In the genomic region with DNA sequence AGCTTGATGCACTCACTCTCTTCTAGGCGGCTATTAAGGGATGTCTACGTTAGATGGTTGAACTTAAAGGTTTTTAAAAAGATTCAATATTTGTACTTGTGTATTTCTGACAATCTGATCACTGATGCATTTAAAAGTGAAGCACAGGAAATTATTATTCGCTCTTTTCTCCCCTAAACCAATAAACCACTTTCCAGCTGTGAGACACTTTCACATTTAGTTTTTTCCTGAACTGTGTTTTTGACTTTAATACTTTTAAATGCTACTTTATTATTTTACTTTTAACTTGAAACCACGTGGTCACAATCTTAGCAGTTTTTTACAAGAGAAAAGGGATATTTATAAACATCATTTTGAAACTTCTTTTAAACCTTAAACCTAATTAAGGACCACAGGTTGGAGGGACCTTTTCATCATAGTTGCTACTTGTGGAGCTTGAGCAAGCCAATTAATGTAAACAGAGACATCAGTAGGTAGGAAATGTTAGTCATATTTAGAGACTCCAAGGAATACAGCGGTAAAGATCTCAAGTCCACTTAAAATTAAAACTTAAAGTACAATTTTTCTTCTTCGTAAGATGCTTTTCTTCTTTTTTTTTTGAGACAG, we compare ENCODE assay signal across 27 cellular contexts. TPM values are rescaled to one million over a fixed set of nuclear protein-coding genes. Genes with fewer than 3 reads are reported as not detected.
DNase-seq lines count a peak whose midpoint lies in the region; ATAC-seq, FAIRE-seq and TF ChIP-seq lines count a peak whose summit lies in the region.
"Had no signal": no experiment of that assay in that cellular context is flagged by ENCODE, and none has a peak within 500 bp of the region (broad histone marks: within the 10 kb centered on the region; RNA-seq: fewer than 3 reads in every experiment).

No MANE protein-coding gene starts in this region.

- intact Hi-C loops in GM12878 (cut with micrococcal nuclease; ENCODE audit: unreplicated experiment) = loop anchor here (5.0 kb wide), 1 partner anchor 38 kb away; no protein-coding TSS in a partner anchor
- intact Hi-C loops in pancreas (cut with DNase I) = no loop called here

- H3K4me3 ChIP-seq in HEK293 (ENCODE audit: low read depth, low read length) = no peak overlapping the region
- H3K4me3 ChIP-seq in GM12878 = no peak overlapping the region
- H3K4me3 ChIP-seq in pancreas = no peak overlapping the region
- H3K4me3 ChIP-seq: ascending aorta, heart right ventricle, left lung, ovary, right lobe of liver, upper lobe of left lung had no signal

- DNase-seq in activated CD8-positive, alpha-beta memory T cell treated with anti-CD3 and anti-CD28 coated beads, Interleukin-2, amount 10 ng/mL, durations not matched to agents 7 days and 5 days = no peak
- no peak for DNase-seq in activated CD8-positive, alpha-beta memory T cell treated with anti-CD3 and anti-CD28 coated beads, Interleukin-2, amount 50 U/mL, for 48 hours
- DNase-seq in GM12878 (ENCODE audit: low read depth, low spot score) (no peak), pancreas (no peak), NCI-H226 (no peak), KBM-7 (no peak), CD1c-positive myeloid dendritic cell (ENCODE audit: extremely low spot score) (no peak)
- DNase-seq: activated CD4-positive, alpha-beta T cell treated with anti-CD3 and anti-CD28 coated beads for 1 hour; activated CD8-positive, alpha-beta memory T cell treated with anti-CD3 and anti-CD28 coated beads, Interleukin-2, amount 50 U/mL, for 4 hours; activated gamma-delta T cell treated with Interleukin-2 at 50 U/mL for 16 hours; central memory CD4-positive, alpha-beta T cell; GDM1; heart right ventricle; left lung; MV-4-11; naive thymus-derived CD8-positive, alpha-beta T cell; NCI-H1694; NCI-H774; ovary; right lobe of liver; upper lobe of left lung had no signal

- no peaks in the 10 kb centered on the region for H3K9me3 Mint-ChIP-seq in activated CD8-positive, alpha-beta memory T cell treated with anti-CD3 and anti-CD28 coated beads, Interleukin-2, amount 10 ng/mL, durations not matched to agents 7 days and 5 days (ENCODE audit: low read depth)
- H3K9me3 Mint-ChIP-seq: mesothelial cell of epicardium; naive thymus-derived CD8-positive, alpha-beta T cell had no signal

- H3K4me1 ChIP-seq in HEK293 (ENCODE audit: control insufficient read depth, insufficient read depth, low read length) = peaks cover 12% of the 10 kb centered on the region; the same call in 1 of the 2 replicates
- peaks cover 7% of the 10 kb centered on the region; the same call in 1 of the 2 replicates for H3K4me1 ChIP-seq in GM12878 (ENCODE audit: control insufficient read depth, insufficient read depth, low read length)
- peaks cover 8 to 24% (median 11%) of the 10 kb centered on the region in 3 donors for H3K4me1 ChIP-seq in pancreas

- H3K27me3 Mint-ChIP-seq in activated CD8-positive, alpha-beta memory T cell treated with anti-CD3 and anti-CD28 coated beads, Interleukin-2, amount 10 ng/mL, durations not matched to agents 7 days and 5 days = no peaks in the 10 kb centered on the region
- H3K27me3 Mint-ChIP-seq: naive thymus-derived CD8-positive, alpha-beta T cell had no signal

- no peak for TF ChIP-seq EP300 in GM12878 (IDR thresholded peaks at IDR 0.05; ENCODE audit: borderline replicate concordance in 1 of 2, control insufficient read depth in 1 of 2, low read depth in 2 of 2, low read length in 2 of 2)

- H3K27me3 ChIP-seq in GM12878 (replicated peaks in 1 of 2; ENCODE audit: control insufficient read depth in 2 of 2, insufficient read depth in 2 of 2, low read length in 1 of 2) (no peaks in the 10 kb centered on the region), pancreas (no peaks in the 10 kb centered on the region)
- H3K27me3 ChIP-seq: ascending aorta, heart right ventricle, left lung, ovary, right lobe of liver, upper lobe of left lung had no signal

- peak overlapping the region; percentile 30; the same call in 1 of the 2 replicates for H3K4me2 ChIP-seq in GM12878 (ENCODE audit: control insufficient read depth, insufficient read depth)

- peak; percentile 61 for FAIRE-seq in GM12878 (lab: Jason Lieb, UNC)
- peak; percentile 34 for FAIRE-seq in pancreas (lab: Jason Lieb, UNC)

- POLR2A ChIA-PET in HEK293 (lab: Yijun Ruan, JAX) (interaction anchor here (1.1 kb wide), 1 partner anchor 9 kb away, joined by 4 read pairs; a partner anchor contains a TSS), GM12878 (lab: Charles Lee) (interaction anchor here (1.0 to 1.5 kb wide), 2 partner anchors 9 to 30 kb away, joined by 3 to 4 read pairs; a partner anchor contains a TSS)

- no peak for TF ChIP-seq RAD21 in GM12878 (IDR thresholded peaks at IDR 0.05; ENCODE audit: insufficient read depth, low read depth, low read length)

- 17% methylated on average over 6 of the region's 6 CpGs for WGBS in GM12878 (ENCODE audit: insufficient coverage, insufficient replicate concordance, low lambda C conversion rate, missing lambda C conversion rate)
- 87 to 91% methylated on average over 6 of the region's 6 CpGs for WGBS in pancreas, 2 donors

- no peak overlapping the region for H3K9ac ChIP-seq in GM12878 (ENCODE audit: control insufficient read depth, insufficient read depth, low read length)

- H2AFZ ChIP-seq in GM12878 (ENCODE audit: control insufficient read depth, low read depth, low read length) = no peak overlapping the region

- H3K36me3 ChIP-seq in HEK293 (ENCODE audit: control insufficient read depth in 2 of 2, insufficient read depth in 1 of 2, low read length in 2 of 2) (peaks cover 83 to 87% of the 10 kb centered on the region in 2 experiments), GM12878 (ENCODE audit: control insufficient read depth in 2 of 2, insufficient read depth in 2 of 2, low read length in 1 of 2) (peaks cover 5 to 36% of the 10 kb centered on the region in 2 experiments), pancreas (peaks cover 0 to 45% (median 27%) of the 10 kb centered on the region in 3 donors)
- H3K36me3 ChIP-seq: ovary had no signal

- H3K27ac ChIP-seq in HEK293 (ENCODE audit: extremely low read depth, low read depth, low read length) (no peak overlapping the region), GM12878 (ENCODE audit: control insufficient read depth, insufficient read depth) (0 out of 2 replicates have a peak overlapping the region, but pooled peaks have one; percentile 13), pancreas (no peak overlapping the region)
- H3K27ac ChIP-seq: ascending aorta, C4-2B, epithelial cell of prostate, heart right ventricle, left lung, ovary, right lobe of liver, upper lobe of left lung had no signal

- no peaks in the 10 kb centered on the region for H3K9me3 ChIP-seq in HEK293 (ENCODE audit: control insufficient read depth, insufficient read depth, low read depth, low read length)
- H3K9me3 ChIP-seq in GM12878 (replicated peaks; ENCODE audit: control insufficient read depth, insufficient read depth, low read length) = no peaks in the 10 kb centered on the region
- no peaks in the 10 kb centered on the region for H3K9me3 ChIP-seq in pancreas
- H3K9me3 ChIP-seq: ascending aorta, heart right ventricle, left lung, ovary, right lobe of liver, upper lobe of left lung had no signal

- H3K4me3 Mint-ChIP-seq in activated CD8-positive, alpha-beta memory T cell treated with anti-CD3 and anti-CD28 coated beads, Interleukin-2, amount 10 ng/mL, durations not matched to agents 7 days and 5 days = no peak overlapping the region
- H3K4me3 Mint-ChIP-seq: mesothelial cell of epicardium; naive thymus-derived CD8-positive, alpha-beta T cell had no signal

- BruUV-seq in GM12878 (replicated peaks; lab: Mats Ljungman, UMichigan) = TSS peak; percentile 12

- CTCF ChIA-PET in activated CD8-positive, alpha-beta memory T cell treated with anti-CD3 and anti-CD28 coated beads, Interleukin-2, amount 10 ng/mL, durations not matched to agents 7 days and 5 days (lab: Charles Lee) = interaction anchor here (0.7 to 1.5 kb wide), 3 partner anchors 32 to 91 kb away, joined by 3 to 4 read pairs (median 3); no protein-coding TSS in a partner anchor
- CTCF ChIA-PET in HEK293 (lab: Yijun Ruan, JAX) = interaction anchor here (1.7 kb wide), 1 partner anchor 18 kb away, joined by 7 read pairs; no protein-coding TSS in a partner anchor
- CTCF ChIA-PET in GM12878 (lab: Yijun Ruan, JAX) = interaction anchor here (1.2 to 1.4 kb wide), 2 partner anchors 12 to 21 kb away, joined by 3 to 5 read pairs; no protein-coding TSS in a partner anchor

- in situ Hi-C loops in GM12878 (cut with MboI) (no loop called here), KBM-7 (cut with MboI; ENCODE audit: low pct_unique_long_range_greater_than_20kb, low sequenced_read_pairs) (no loop called here)

- TF ChIP-seq CTCF in HEK293 (tag by site-specific recombination; IDR thresholded peaks at IDR 0.05) (no peak), GM12878 (IDR thresholded peaks at IDR 0.05 in 2 of 3, conservative IDR thresholded peaks at IDR 0.05 in 1 of 3; ENCODE audit: control insufficient read depth in 2 of 3, extremely low read depth in 1 of 3, insufficient read depth in 1 of 3, low read depth in 3 of 3, low read length in 3 of 3) (no peak), pancreas (IDR thresholded peaks at IDR 0.05) (no peak)

- H3K27ac Mint-ChIP-seq in activated CD8-positive, alpha-beta memory T cell treated with anti-CD3 and anti-CD28 coated beads, Interleukin-2, amount 10 ng/mL, durations not matched to agents 7 days and 5 days = peak overlapping the region; percentile 1
- H3K27ac Mint-ChIP-seq: mesothelial cell of epicardium had no signal

- peaks cover 28% of the 10 kb centered on the region for H3K79me2 ChIP-seq in GM12878 (ENCODE audit: control insufficient read depth, insufficient read depth, low read length)

- no peak for TF ChIP-seq POLR2A in GM12878 (IDR thresholded peaks at IDR 0.05; ENCODE audit: low read depth, low read length)

- no peak for ATAC-seq in activated CD8-positive, alpha-beta memory T cell treated with anti-CD3 and anti-CD28 coated beads, Interleukin-2, amount 10 ng/mL, durations not matched to agents 7 days and 5 days
- ATAC-seq in GM12878 (peak; percentile 36), pancreas (no peak)
- ATAC-seq: heart right ventricle; left lung; naive thymus-derived CD8-positive, alpha-beta T cell; right lobe of liver; Right ventricle myocardium inferior had no signal

- peaks cover 33% of the 10 kb centered on the region for H3K4me1 Mint-ChIP-seq in activated CD8-positive, alpha-beta memory T cell treated with anti-CD3 and anti-CD28 coated beads, Interleukin-2, amount 10 ng/mL, durations not matched to agents 7 days and 5 days

- peaks cover 52% of the 10 kb centered on the region for H3K36me3 Mint-ChIP-seq in activated CD8-positive, alpha-beta memory T cell treated with anti-CD3 and anti-CD28 coated beads, Interleukin-2, amount 10 ng/mL, durations not matched to agents 7 days and 5 days

- no peaks in the 10 kb centered on the region for H4K20me1 ChIP-seq in GM12878 (ENCODE audit: control insufficient read depth, insufficient read depth)

- RAD21 ChIA-PET in GM12878 (lab: Charles Lee; ENCODE audit: unreplicated experiment) = interaction anchor here (1.1 to 1.5 kb wide), 2 partner anchors 46 to 61 kb away, joined by 4 read pairs; no protein-coding TSS in a partner anchor

- SMC1A ChIA-PET in GM12878 (lab: Charles Lee; ENCODE audit: uncharacterized antibody, unreplicated experiment) = interaction anchor here (0.9 to 1.6 kb wide), 3 partner anchors 11 to 309 kb away, joined by 3 to 5 read pairs (median 4); no protein-coding TSS in a partner anchor

RNA-seq across cellular contexts. Expression of a gene that starts 9.2 kb away (rescaled TPM):
- 10 to 100 TPM; 79.0 to 84.2 TPM for total RNA-seq in activated CD8-positive, alpha-beta memory T cell treated with anti-CD3 and anti-CD28 coated beads, Interleukin-2, amount 10 ng/mL, durations not matched to agents 7 days and 5 days
- total RNA-seq in GM12878 (2013; cell fraction: nucleolus; rRNA removed) = 179 and 184 TPM in 2 replicates
- 20.4 and 24.5 TPM in 2 replicates for total RNA-seq in GM12878 (2014; rRNA removed)
- total RNA-seq in GM12878 (2014; rRNA removed; fragmentation: Illumina TruSeq; extraction: Trizol) = 28.4 and 32.3 TPM in 2 replicates
- total RNA-seq in GM12878 (2021) = 47.0 and 47.5 TPM in 2 replicates
- 28.8 TPM for polyA plus RNA-seq in GM12878 (2011; ENCODE audit: low read depth)
- polyA plus RNA-seq in GM12878 (2011; rRNA removed) = 46.9 and 60.9 TPM in 2 replicates
- 16.4 and 26.1 TPM in 2 replicates for polyA plus RNA-seq in GM12878 (2011; cell fraction: cytosol; rRNA removed)
- polyA plus RNA-seq in GM12878 (2011; cell fraction: nucleus; rRNA removed) = 70.3 and 73.6 TPM in 2 replicates
- polyA plus RNA-seq in GM12878 (2012) = 42.5 and 51.2 TPM in 2 replicates
- polyA plus RNA-seq in GM12878 (2014; fragmentation: Illumina TruSeq; extraction: Trizol) = 40.4 and 54.6 TPM in 2 replicates
- polyA plus RNA-seq in GM12878 (2014; fragmentation: Nextera tagmentation; extraction: Ambion mirVana) = 10 to 100 TPM in 1 of 2 experiments, 1 to 10 TPM in 1; 8.9 to 10.5 TPM
- polyA plus RNA-seq in GM12878 (2014; rRNA removed) = 33.5 and 33.7 TPM in 2 replicates
- polyA plus RNA-seq in GM12878 (2016; fragmentation: Nextera tagmentation; extraction: Ambion mirVana) = 1 to 10 TPM; 6.6 to 7.1 TPM
- polyA minus RNA-seq in GM12878 (2011; rRNA and poly(A)+ RNA removed) = 53.6 and 79.8 TPM in 2 replicates
- 32.1 and 47.2 TPM in 2 replicates for polyA minus RNA-seq in GM12878 (2011; cell fraction: cytosol; rRNA and poly(A)+ RNA removed)
- 49.3 and 71.3 TPM in 2 replicates for polyA minus RNA-seq in GM12878 (2011; cell fraction: nucleus; rRNA and poly(A)+ RNA removed)
- total RNA-seq in pancreas = 10 to 100 TPM; 17.6 to 40.9 (median 23.4) TPM
- 10 to 100 TPM; 20.5 to 22.5 TPM for polyA plus RNA-seq in pancreas
